In the genomic region with DNA sequence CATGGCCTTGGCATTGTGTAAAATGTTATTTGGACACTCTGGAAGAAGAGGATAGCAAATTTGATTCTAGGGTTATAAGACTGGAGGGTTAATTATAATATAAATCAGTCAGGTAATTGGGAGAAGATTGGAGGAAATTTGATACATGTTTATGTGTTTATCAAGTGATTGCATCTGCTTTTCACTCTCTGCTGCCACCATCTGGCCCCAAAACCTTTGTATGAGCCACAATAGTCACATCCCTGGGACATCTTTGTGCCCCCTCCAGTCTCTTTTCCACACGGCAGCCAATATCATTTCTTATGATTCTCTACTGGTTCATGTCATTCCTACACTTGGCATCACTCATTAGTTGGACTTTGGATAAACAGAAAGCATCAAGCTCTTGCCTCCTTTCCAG, we compare ENCODE assay signal across 2 cellular contexts.
TF ChIP-seq lines count a peak whose summit lies in the region.

No MANE protein-coding gene starts in this region.

TF ChIP-seq in GM23338, 12 proteins besides CTCF, POLR2A, EP300 and RAD21 (continues in another document):
- no peak for TF ChIP-seq ZNF462 (CRISPR knock-in tag; IDR thresholded peaks at IDR 0.05)
- TF ChIP-seq REST (IDR thresholded peaks at IDR 0.05; ENCODE audit: unreplicated experiment) = no peak
- TF ChIP-seq EZH2 (IDR thresholded peaks at IDR 0.05; ENCODE audit: low read depth, unreplicated experiment) = no peak
- no peak for TF ChIP-seq ZNF331 (CRISPR knock-in tag; IDR thresholded peaks at IDR 0.05; ENCODE audit: low read depth)
- no peak for TF ChIP-seq JUNB (IDR thresholded peaks at IDR 0.05; ENCODE audit: unreplicated experiment)
- no peak for TF ChIP-seq POLR2AphosphoS5 (IDR thresholded peaks at IDR 0.05; ENCODE audit: low read depth)
- TF ChIP-seq STAT1 (IDR thresholded peaks at IDR 0.05; ENCODE audit: unreplicated experiment) = no peak
- no peak for TF ChIP-seq ETS1 (IDR thresholded peaks at IDR 0.05)
- TF ChIP-seq ZNF114 (CRISPR knock-in tag; IDR thresholded peaks at IDR 0.05) = no peak
- no peak for TF ChIP-seq EZH2phosphoT487 (IDR thresholded peaks at IDR 0.05; ENCODE audit: unreplicated experiment)

TF ChIP-seq in WTC11, 78 proteins besides CTCF, POLR2A, EP300 and RAD21 (continued from another document):
- TF ChIP-seq, protein P1, sequence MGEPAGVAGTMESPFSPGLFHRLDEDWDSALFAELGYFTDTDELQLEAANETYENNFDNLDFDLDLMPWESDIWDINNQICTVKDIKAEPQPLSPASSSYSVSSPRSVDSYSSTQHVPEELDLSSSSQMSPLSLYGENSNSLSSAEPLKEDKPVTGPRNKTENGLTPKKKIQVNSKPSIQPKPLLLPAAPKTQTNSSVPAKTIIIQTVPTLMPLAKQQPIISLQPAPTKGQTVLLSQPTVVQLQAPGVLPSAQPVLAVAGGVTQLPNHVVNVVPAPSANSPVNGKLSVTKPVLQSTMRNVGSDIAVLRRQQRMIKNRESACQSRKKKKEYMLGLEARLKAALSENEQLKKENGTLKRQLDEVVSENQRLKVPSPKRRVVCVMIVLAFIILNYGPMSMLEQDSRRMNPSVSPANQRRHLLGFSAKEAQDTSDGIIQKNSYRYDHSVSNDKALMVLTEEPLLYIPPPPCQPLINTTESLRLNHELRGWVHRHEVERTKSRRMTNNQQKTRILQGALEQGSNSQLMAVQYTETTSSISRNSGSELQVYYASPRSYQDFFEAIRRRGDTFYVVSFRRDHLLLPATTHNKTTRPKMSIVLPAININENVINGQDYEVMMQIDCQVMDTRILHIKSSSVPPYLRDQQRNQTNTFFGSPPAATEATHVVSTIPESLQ (CRISPR knock-in tag; IDR thresholded peaks at IDR 0.05) = no peak
- TF ChIP-seq ZNF121 (CRISPR knock-in tag; IDR thresholded peaks at IDR 0.05) (no peak), ZNF396 (CRISPR knock-in tag; IDR thresholded peaks at IDR 0.05; ENCODE audit: borderline replicate concordance) (no peak), RORB (CRISPR knock-in tag; IDR thresholded peaks at IDR 0.05) (no peak)
